Comparison of ENCODE assay signal across 8 cellular contexts in the genomic region with DNA sequence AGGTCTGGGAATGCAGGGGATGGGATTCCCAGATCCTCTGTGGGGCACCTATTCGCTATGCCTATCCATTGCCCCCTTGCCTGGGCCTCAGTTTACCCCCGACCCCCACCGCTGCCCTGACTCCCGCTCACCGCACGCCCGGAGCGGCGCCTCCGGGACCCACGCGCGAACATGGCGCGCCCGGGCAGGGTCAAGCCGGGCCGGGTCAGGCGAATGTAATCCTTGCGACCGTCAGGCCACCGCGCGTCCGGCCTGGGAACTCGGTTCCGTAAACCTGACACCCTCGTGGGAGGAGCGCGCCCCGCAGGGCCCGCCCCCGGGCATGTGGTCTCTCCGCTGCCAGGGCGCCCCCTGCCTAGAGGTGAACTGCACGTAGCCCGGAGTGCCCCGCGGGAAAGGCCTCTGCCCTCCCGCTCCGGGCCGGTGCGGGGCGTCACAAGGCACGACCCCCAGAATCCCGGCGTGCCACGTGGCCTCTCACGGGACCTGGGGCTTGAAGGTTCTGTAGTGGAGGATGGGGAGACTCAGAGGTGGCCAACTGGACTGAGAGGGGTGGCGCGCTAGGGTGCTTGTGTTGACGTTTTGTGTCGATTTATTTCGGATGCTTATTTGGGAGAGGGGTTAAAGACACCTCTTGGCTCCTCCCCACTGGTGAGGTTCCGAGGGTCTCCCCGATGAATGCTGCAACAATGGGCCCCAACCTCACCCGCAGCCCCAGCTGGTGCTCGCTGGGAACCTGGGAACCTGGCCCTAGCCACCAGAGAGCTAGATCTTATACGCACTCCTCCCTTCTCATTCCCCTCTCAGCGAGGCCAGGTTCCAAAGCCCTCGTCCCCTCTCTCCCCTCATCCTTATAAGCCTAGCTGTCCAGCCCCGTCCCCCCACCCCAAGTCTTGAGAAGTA. TPM values are rescaled to one million over a fixed set of nuclear protein-coding genes. Genes with fewer than 3 reads are reported as not detected.
DNase-seq lines count a peak whose midpoint lies in the region; ATAC-seq and TF ChIP-seq lines count a peak whose summit lies in the region.

A gene with protein sequence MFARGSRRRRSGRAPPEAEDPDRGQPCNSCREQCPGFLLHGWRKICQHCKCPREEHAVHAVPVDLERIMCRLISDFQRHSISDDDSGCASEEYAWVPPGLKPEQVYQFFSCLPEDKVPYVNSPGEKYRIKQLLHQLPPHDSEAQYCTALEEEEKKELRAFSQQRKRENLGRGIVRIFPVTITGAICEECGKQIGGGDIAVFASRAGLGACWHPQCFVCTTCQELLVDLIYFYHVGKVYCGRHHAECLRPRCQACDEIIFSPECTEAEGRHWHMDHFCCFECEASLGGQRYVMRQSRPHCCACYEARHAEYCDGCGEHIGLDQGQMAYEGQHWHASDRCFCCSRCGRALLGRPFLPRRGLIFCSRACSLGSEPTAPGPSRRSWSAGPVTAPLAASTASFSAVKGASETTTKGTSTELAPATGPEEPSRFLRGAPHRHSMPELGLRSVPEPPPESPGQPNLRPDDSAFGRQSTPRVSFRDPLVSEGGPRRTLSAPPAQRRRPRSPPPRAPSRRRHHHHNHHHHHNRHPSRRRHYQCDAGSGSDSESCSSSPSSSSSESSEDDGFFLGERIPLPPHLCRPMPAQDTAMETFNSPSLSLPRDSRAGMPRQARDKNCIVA (minus strand): TSS at position 249 of the 903 bp plus-strand sequence. CDS start 76 bp downstream, at position 173.

- H3K4me1 Mint-ChIP-seq in CD8-positive, alpha-beta memory T cell = peaks cover 13 to 19% (median 14%) of the 10 kb centered on the region in 3 donors
- H3K4me1 Mint-ChIP-seq in WTC11 = peaks cover 22% of the 10 kb centered on the region

- H3K27me3 ChIP-seq in CD8-positive, alpha-beta memory T cell (ENCODE audit: insufficient read depth, low read length, poor library complexity, severe bottlenecking) = no peaks in the 10 kb centered on the region

- H3K36me3 ChIP-seq in CD8-positive, alpha-beta memory T cell (ENCODE audit: insufficient read depth, low read length) = no peaks in the 10 kb centered on the region

- peak; percentile 31 for ATAC-seq in GM21619 (IDR thresholded peaks at IDR 0.05; ENCODE audit: unreplicated experiment)
- ATAC-seq in WTC11 = no peak

- no peak for TF ChIP-seq CTCF in WTC11 (IDR thresholded peaks at IDR 0.05)

- H3K9me3 Mint-ChIP-seq in CD8-positive, alpha-beta memory T cell = no peaks in the 10 kb centered on the region
- no peaks in the 10 kb centered on the region for H3K9me3 Mint-ChIP-seq in WTC11

- H3K4me3 Mint-ChIP-seq in CD8-positive, alpha-beta memory T cell = peak within 1 kb of the TSS; percentile 68 to 85 (median 80)
- peak within 1 kb of the TSS; percentile 77 for H3K4me3 Mint-ChIP-seq in WTC11

- peak within 1 kb of the TSS; percentile 60 for H3K4me3 ChIP-seq in CD8-positive, alpha-beta memory T cell (ENCODE audit: low read length)

- POLR2A ChIA-PET in CD8-positive, alpha-beta memory T cell (lab: Charles Lee) = interaction anchor here (0.6 to 1.0 kb wide), 4 partner anchors 14 to 83 kb away, joined by 3 to 5 read pairs (median 3); partner anchors contain the start of genes PLP2 and PPP1R3F
- POLR2A ChIA-PET in WTC11 (lab: Charles Lee) = interaction anchor here (0.6 to 0.9 kb wide), 2 partner anchors 24 to 55 kb away, joined by 3 to 6 read pairs; no protein-coding TSS in a partner anchor

- peak within 1 kb of the TSS; percentile 61 for H3K27ac ChIP-seq in CD8-positive, alpha-beta memory T cell (ENCODE audit: low read depth, low read length)

- no peaks in the 10 kb centered on the region for H3K9me3 ChIP-seq in CD8-positive, alpha-beta memory T cell (ENCODE audit: low read length)

- H3K4me1 ChIP-seq in CD8-positive, alpha-beta memory T cell (ENCODE audit: insufficient read depth, low read length) = peaks cover 7% of the 10 kb centered on the region

- peak; percentile 58 to 81 (median 63) for DNase-seq in CD8-positive, alpha-beta memory T cell
- DNase-seq in NCI-H1694 treated with DMSO at 0.1 percent for 48 hours (lab: John Stamatoyannopoulos, UW) = peak; percentile 49
- peak; percentile 82 for DNase-seq in WTC11 (ENCODE audit: low spot score)
- peak; percentile 64 for DNase-seq in cerebellar cortex (ENCODE audit: low spot score)
- peak; percentile 79 for DNase-seq in left kidney (ENCODE audit: low read depth, low spot score)
- DNase-seq in stimulated activated CD4-positive, alpha-beta T cell treated with anti-CD3 and anti-CD28 coated beads, TNF-alpha, amount 100 ng/mL, for 24 hours (ENCODE audit: low read depth in 3 of 3) = peak; percentile 35 to 75 (median 43)
- no peak for DNase-seq in foreskin melanocyte

- peaks cover 0 to 4% of the 10 kb centered on the region in 2 donors for H3K27me3 Mint-ChIP-seq in CD8-positive, alpha-beta memory T cell
- H3K27me3 Mint-ChIP-seq in WTC11 (ENCODE audit: low read depth) = no peaks in the 10 kb centered on the region; the same call in 1 of the 2 replicates

- peaks cover 3 to 10% (median 4%) of the 10 kb centered on the region in 3 donors for H3K36me3 Mint-ChIP-seq in CD8-positive, alpha-beta memory T cell
- H3K36me3 Mint-ChIP-seq in WTC11 = peaks cover 7% of the 10 kb centered on the region

- H3K27ac Mint-ChIP-seq in CD8-positive, alpha-beta memory T cell = peak within 1 kb of the TSS in 4 of 8 donors; percentile 59 to 91 (median 80)
- H3K27ac Mint-ChIP-seq in WTC11 = peak within 1 kb of the TSS; percentile 95

- CTCF ChIA-PET in CD8-positive, alpha-beta memory T cell (lab: Charles Lee) = no interaction called here
- CTCF ChIA-PET in WTC11 (lab: Charles Lee) = interaction anchor here (0.6 to 1.0 kb wide), 3 partner anchors 20 to 77 kb away, joined by 4 to 6 read pairs (median 6); no protein-coding TSS in a partner anchor

TF ChIP-seq in WTC11, 78 proteins besides CTCF, POLR2A, EP300 and RAD21 (continues in another document):
- TF ChIP-seq USF2 (CRISPR knock-in tag; IDR thresholded peaks at IDR 0.05) (peak; percentile 78), ZBTB21 (CRISPR knock-in tag; IDR thresholded peaks at IDR 0.05; ENCODE audit: borderline replicate concordance) (no peak), FOXK1 (CRISPR knock-in tag; IDR thresholded peaks at IDR 0.05) (peak; percentile 61), SP1 (CRISPR knock-in tag; conservative IDR thresholded peaks at IDR 0.05) (peak; percentile 82), FOXP1 (CRISPR knock-in tag; IDR thresholded peaks at IDR 0.05; ENCODE audit: borderline replicate concordance) (peak; percentile 75; the same call in 1 of the 2 replicates), MAX (CRISPR knock-in tag; IDR thresholded peaks at IDR 0.05) (peak; percentile 82)
- TF ChIP-seq, protein P1, sequence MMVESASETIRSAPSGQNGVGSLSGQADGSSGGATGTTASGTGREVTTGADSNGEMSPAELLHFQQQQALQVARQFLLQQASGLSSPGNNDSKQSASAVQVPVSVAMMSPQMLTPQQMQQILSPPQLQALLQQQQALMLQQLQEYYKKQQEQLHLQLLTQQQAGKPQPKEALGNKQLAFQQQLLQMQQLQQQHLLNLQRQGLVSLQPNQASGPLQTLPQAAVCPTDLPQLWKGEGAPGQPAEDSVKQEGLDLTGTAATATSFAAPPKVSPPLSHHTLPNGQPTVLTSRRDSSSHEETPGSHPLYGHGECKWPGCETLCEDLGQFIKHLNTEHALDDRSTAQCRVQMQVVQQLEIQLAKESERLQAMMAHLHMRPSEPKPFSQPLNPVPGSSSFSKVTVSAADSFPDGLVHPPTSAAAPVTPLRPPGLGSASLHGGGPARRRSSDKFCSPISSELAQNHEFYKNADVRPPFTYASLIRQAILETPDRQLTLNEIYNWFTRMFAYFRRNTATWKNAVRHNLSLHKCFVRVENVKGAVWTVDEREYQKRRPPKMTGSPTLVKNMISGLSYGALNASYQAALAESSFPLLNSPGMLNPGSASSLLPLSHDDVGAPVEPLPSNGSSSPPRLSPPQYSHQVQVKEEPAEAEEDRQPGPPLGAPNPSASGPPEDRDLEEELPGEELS (CRISPR knock-in tag; IDR thresholded peaks at IDR 0.05) = 0 out of 2 replicates have a peak, but pooled peaks have one; percentile 27
- TF ChIP-seq, protein P2, sequence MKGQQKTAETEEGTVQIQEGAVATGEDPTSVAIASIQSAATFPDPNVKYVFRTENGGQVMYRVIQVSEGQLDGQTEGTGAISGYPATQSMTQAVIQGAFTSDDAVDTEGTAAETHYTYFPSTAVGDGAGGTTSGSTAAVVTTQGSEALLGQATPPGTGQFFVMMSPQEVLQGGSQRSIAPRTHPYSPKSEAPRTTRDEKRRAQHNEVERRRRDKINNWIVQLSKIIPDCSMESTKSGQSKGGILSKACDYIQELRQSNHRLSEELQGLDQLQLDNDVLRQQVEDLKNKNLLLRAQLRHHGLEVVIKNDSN (CRISPR knock-in tag; IDR thresholded peaks at IDR 0.05) = peak; percentile 74
- TF ChIP-seq, protein P3, sequence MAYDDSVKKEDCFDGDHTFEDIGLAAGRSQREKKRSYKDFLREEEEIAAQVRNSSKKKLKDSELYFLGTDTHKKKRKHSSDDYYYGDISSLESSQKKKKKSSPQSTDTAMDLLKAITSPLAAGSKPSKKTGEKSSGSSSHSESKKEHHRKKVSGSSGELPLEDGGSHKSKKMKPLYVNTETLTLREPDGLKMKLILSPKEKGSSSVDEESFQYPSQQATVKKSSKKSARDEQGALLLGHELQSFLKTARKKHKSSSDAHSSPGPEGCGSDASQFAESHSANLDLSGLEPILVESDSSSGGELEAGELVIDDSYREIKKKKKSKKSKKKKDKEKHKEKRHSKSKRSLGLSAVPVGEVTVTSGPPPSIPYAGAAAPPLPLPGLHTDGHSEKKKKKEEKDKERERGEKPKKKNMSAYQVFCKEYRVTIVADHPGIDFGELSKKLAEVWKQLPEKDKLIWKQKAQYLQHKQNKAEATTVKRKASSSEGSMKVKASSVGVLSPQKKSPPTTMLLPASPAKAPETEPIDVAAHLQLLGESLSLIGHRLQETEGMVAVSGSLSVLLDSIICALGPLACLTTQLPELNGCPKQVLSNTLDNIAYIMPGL (CRISPR knock-in tag; IDR thresholded peaks at IDR 0.05) = no peak

RNA-seq across cellular contexts. Expression of the gene that starts here (rescaled TPM):
- 10 to 100 TPM; 13.3 to 13.5 TPM for total RNA-seq in CD8-positive, alpha-beta memory T cell
- polyA plus RNA-seq in CD8-positive, alpha-beta memory T cell = 3.0 TPM
- 12.5 to 14.6 TPM (median 12.8 TPM) in 3 replicates for total RNA-seq in WTC11 (2021)
